12 cellular contexts compared by ENCODE assay signal in genomic region chr17:61325382-61326073, GRCh38.
DNase-seq lines count a peak whose midpoint lies in the region; ATAC-seq and TF ChIP-seq lines count a peak whose summit lies in the region.
"Had no signal": no experiment of that assay in that cellular context is flagged by ENCODE, and none has a peak within 500 bp of the region (broad histone marks: within the 10 kb centered on the region; RNA-seq: fewer than 3 reads in every experiment).

No MANE protein-coding gene starts in this region.

- TF ChIP-seq CTCF in esophagus muscularis mucosa (IDR thresholded peaks at IDR 0.05) (no peak), osteoblast (IDR thresholded peaks at IDR 0.05; ENCODE audit: extremely low read depth, low read depth, low read length) (no peak), breast epithelium (IDR thresholded peaks at IDR 0.05) (no peak)

- intact Hi-C loops in esophagus muscularis mucosa (cut with DNase I) (no loop called here), breast epithelium (cut with DNase I; ENCODE audit: low total_unique reads) (no loop called here)

- no peaks in the 10 kb centered on the region for H3K27me3 ChIP-seq in MG63
- no peaks in the 10 kb centered on the region for H3K27me3 ChIP-seq in esophagus muscularis mucosa
- H3K27me3 ChIP-seq in osteoblast (ENCODE audit: insufficient read depth, low read length), result no peaks in the 10 kb centered on the region
- H3K27me3 ChIP-seq in breast epithelium, result no peaks in the 10 kb centered on the region

- DNase-seq in Daoy (ENCODE audit: low read depth) (peak; percentile 61), MG63 (peak; percentile 76), esophagus muscularis mucosa (ENCODE audit: extremely low spot score) (no peak), osteoblast (ENCODE audit: insufficient read length, low spot score, missing footprints) (peak; percentile 83), breast epithelium (ENCODE audit: low spot score in 2 of 2) (no peak), erythroblast (lab: John Stamatoyannopoulos, UW) (no peak)
- DNase-seq: activated T-cell treated with anti-CD3 and anti-CD28 coated beads, Interleukin-2, amount 50 U/mL, for 24 hours; NCI-H2029; RPMI8226; transverse colon had no signal

- no peak for TF ChIP-seq POLR2A in esophagus muscularis mucosa (IDR thresholded peaks at IDR 0.05; ENCODE audit: low read depth)
- no peak for TF ChIP-seq POLR2A in breast epithelium (IDR thresholded peaks at IDR 0.05)
- no peak for TF ChIP-seq POLR2A in erythroblast (IDR thresholded peaks at IDR 0.05; ENCODE audit: low read length)

- H3K4me3 ChIP-seq in MG63 (no peak overlapping the region), esophagus muscularis mucosa (no peak overlapping the region), osteoblast (ENCODE audit: insufficient read depth, low read length) (no peak overlapping the region), breast epithelium (no peak overlapping the region)
- H3K4me3 ChIP-seq: transverse colon had no signal

- no peak for TF ChIP-seq EP300 in esophagus muscularis mucosa (IDR thresholded peaks at IDR 0.05)

- H2AFZ ChIP-seq in osteoblast (ENCODE audit: low read length), result peak overlapping the region; percentile 3

- H4K20me1 ChIP-seq in osteoblast (ENCODE audit: insufficient read depth, low read length), result no peaks in the 10 kb centered on the region

- no peaks in the 10 kb centered on the region for H3K9me3 ChIP-seq in MG63
- H3K9me3 ChIP-seq in esophagus muscularis mucosa, result no peaks in the 10 kb centered on the region
- no peaks in the 10 kb centered on the region for H3K9me3 ChIP-seq in osteoblast (ENCODE audit: low read depth, low read length)
- no peaks in the 10 kb centered on the region for H3K9me3 ChIP-seq in breast epithelium
- H3K9me3 ChIP-seq: transverse colon had no signal

- H3K27ac ChIP-seq in esophagus muscularis mucosa (replicated peaks in 1 of 4), result peak overlapping the region; percentile 50 to 82 (median 70)
- H3K27ac ChIP-seq in osteoblast (ENCODE audit: low read depth, low read length), result peak overlapping the region; percentile 88
- H3K27ac ChIP-seq in breast epithelium, result no peak overlapping the region
- H3K27ac ChIP-seq: transverse colon had no signal

- H3K4me1 ChIP-seq in esophagus muscularis mucosa (peaks cover 20 to 47% (median 42%) of the 10 kb centered on the region in 4 donors), osteoblast (ENCODE audit: insufficient read depth, low read length) (peaks cover 42% of the 10 kb centered on the region), breast epithelium (no peaks in the 10 kb centered on the region)
- H3K4me1 ChIP-seq: transverse colon had no signal

- H3K36me3 ChIP-seq in MG63 (no peaks in the 10 kb centered on the region), esophagus muscularis mucosa (no peaks in the 10 kb centered on the region), osteoblast (ENCODE audit: insufficient read depth, low read length) (no peaks in the 10 kb centered on the region), breast epithelium (no peaks in the 10 kb centered on the region)
- H3K36me3 ChIP-seq: transverse colon had no signal

- peak overlapping the region; percentile 15 for H3K4me2 ChIP-seq in osteoblast (ENCODE audit: insufficient read depth, low read length)

- H3K79me2 ChIP-seq in osteoblast (ENCODE audit: insufficient read depth, low read length), result no peaks in the 10 kb centered on the region

- ATAC-seq in esophagus mucosa (no peak), HG02938 (IDR thresholded peaks at IDR 0.05; ENCODE audit: unreplicated experiment) (no peak)

- 41% methylated on average over 6 of the region's 6 CpGs for WGBS in esophagus muscularis mucosa

Comparison
In these comparisons a context has a peak if more than half of its experiments do, and no peak if none do; other contexts are left out.
1. DNase-seq: peak in Daoy (single experiment), MG63 (single experiment) and osteoblast (single experiment); none in esophagus muscularis mucosa (single experiment), breast epithelium (0 of 2) and erythroblast (0 of 2).
2. H3K27ac ChIP-seq: peak in esophagus muscularis mucosa (4 of 4) and osteoblast (single experiment); none in breast epithelium (0 of 2).